ENCODE assay signal across 8 cellular contexts in genomic region chr11:122748968-122749687, GRCh38.
DNase-seq lines count a peak whose midpoint lies in the region; ATAC-seq and TF ChIP-seq lines count a peak whose summit lies in the region.

No MANE protein-coding gene starts in this region.

- CTCF ChIA-PET in CD8-positive, alpha-beta T cell (lab: Charles Lee): interaction anchor here (0.6 to 18.4 kb wide), 7 partner anchors 7 to 275 kb away, joined by 3 to 517 read pairs (median 4); partner anchors contain the start of gene UBASH3B

- peak overlapping the region; percentile 71 for H3K27ac Mint-ChIP-seq in CD8-positive, alpha-beta T cell
- no peak overlapping the region for H3K27ac Mint-ChIP-seq in glutamatergic neuron (ENCODE audit: unreplicated experiment)

- peaks cover 60% of the 10 kb centered on the region for H3K4me1 ChIP-seq in CD8-positive, alpha-beta T cell (ENCODE audit: insufficient read depth, low read length)
- H3K4me1 ChIP-seq in esophagus squamous epithelium (peaks cover 0 to 11% (median 0%) of the 10 kb centered on the region in 3 donors), sigmoid colon (peaks cover 0 to 29% (median 13%) of the 10 kb centered on the region in 4 donors), colonic mucosa (peaks cover 5% of the 10 kb centered on the region)

- WGBS in esophagus squamous epithelium, 2 donors: 49 to 59% methylated on average over 6 of the region's 6 CpGs
- 49 to 73% methylated on average over 6 of the region's 6 CpGs for WGBS in sigmoid colon, 2 donors

- TF ChIP-seq POLR2A in esophagus squamous epithelium (IDR thresholded peaks at IDR 0.05): peak in 1 of 4 donors; percentile 23
- TF ChIP-seq POLR2A in sigmoid colon (IDR thresholded peaks at IDR 0.05): no peak

- H3K4me3 ChIP-seq in CD8-positive, alpha-beta T cell (ENCODE audit: low read depth, low read length): no peak overlapping the region
- H3K4me3 ChIP-seq in esophagus squamous epithelium (no peak overlapping the region), sigmoid colon (no peak overlapping the region), colonic mucosa (no peak overlapping the region)

- H3K4me3 Mint-ChIP-seq in CD8-positive, alpha-beta T cell: no peak overlapping the region
- no peak overlapping the region for H3K4me3 Mint-ChIP-seq in glutamatergic neuron (ENCODE audit: unreplicated experiment)

- H3K36me3 ChIP-seq in CD8-positive, alpha-beta T cell (ENCODE audit: insufficient read depth, low read length): no peaks in the 10 kb centered on the region
- H3K36me3 ChIP-seq in esophagus squamous epithelium (no peaks in the 10 kb centered on the region), sigmoid colon (no peaks in the 10 kb centered on the region), colonic mucosa (no peaks in the 10 kb centered on the region)

- H3K9me3 Mint-ChIP-seq in CD8-positive, alpha-beta T cell: no peaks in the 10 kb centered on the region
- no peaks in the 10 kb centered on the region for H3K9me3 Mint-ChIP-seq in glutamatergic neuron (ENCODE audit: unreplicated experiment)

- H3K27me3 ChIP-seq in CD8-positive, alpha-beta T cell (ENCODE audit: insufficient read depth, low read length): no peaks in the 10 kb centered on the region
- H3K27me3 ChIP-seq in esophagus squamous epithelium (no peaks in the 10 kb centered on the region), sigmoid colon (no peaks in the 10 kb centered on the region), colonic mucosa (no peaks in the 10 kb centered on the region)

- H3K9ac ChIP-seq in colonic mucosa (ENCODE audit: low read depth in 2 of 2, low read length in 2 of 2): no peak overlapping the region

- intact Hi-C loops in CD8-positive, alpha-beta T cell (cut with DNase I, micrococcal nuclease): no loop called here
- intact Hi-C loops in esophagus squamous epithelium (cut with DNase I): no loop called here
- intact Hi-C loops in sigmoid colon (cut with DNase I): no loop called here
- intact Hi-C loops in colonic mucosa (cut with DNase I): no loop called here

- peak; percentile 52 for ATAC-seq in CD8-positive, alpha-beta T cell
- ATAC-seq in GM21367 (IDR thresholded peaks at IDR 0.05; ENCODE audit: unreplicated experiment): peak; percentile 79
- ATAC-seq in HG03575 (IDR thresholded peaks at IDR 0.05; ENCODE audit: extremely low read depth, insufficient number of reproducible peaks, low FRiP score, unreplicated experiment): peak; percentile 76
- ATAC-seq in activated CD4-positive, CD25-positive, alpha-beta regulatory T cell treated with anti-CD3 and anti-CD28 coated beads, Interleukin-2, amount 50 U/mL, for 24 hours: peak; percentile 90 to 91

- peaks cover 36% of the 10 kb centered on the region for H3K4me1 Mint-ChIP-seq in CD8-positive, alpha-beta T cell (ENCODE audit: low read depth)
- peaks cover 15% of the 10 kb centered on the region for H3K4me1 Mint-ChIP-seq in glutamatergic neuron (ENCODE audit: low read depth, unreplicated experiment)

- peaks cover 3% of the 10 kb centered on the region for H3K36me3 Mint-ChIP-seq in CD8-positive, alpha-beta T cell
- no peaks in the 10 kb centered on the region for H3K36me3 Mint-ChIP-seq in glutamatergic neuron (ENCODE audit: unreplicated experiment)

- peak in 6 of 7 experiments; percentile 25 to 60 (median 44) for DNase-seq in CD8-positive, alpha-beta T cell
- DNase-seq in esophagus squamous epithelium (lab: John Stamatoyannopoulos, UW) (peak; percentile 15), sigmoid colon (peak; percentile 78), colonic mucosa (no peak), glutamatergic neuron (no peak)

- peak in 3 of 4 donors; percentile 33 to 81 (median 51) for TF ChIP-seq EP300 in sigmoid colon (IDR thresholded peaks at IDR 0.05)

- no peak for TF ChIP-seq CTCF in CD8-positive, alpha-beta T cell (IDR thresholded peaks at IDR 0.05)
- TF ChIP-seq CTCF in esophagus squamous epithelium (IDR thresholded peaks at IDR 0.05): no peak
- TF ChIP-seq CTCF in sigmoid colon (IDR thresholded peaks at IDR 0.05): no peak
- no peak for TF ChIP-seq CTCF in colonic mucosa (IDR thresholded peaks at IDR 0.05)
- no peak for TF ChIP-seq CTCF in glutamatergic neuron (IDR thresholded peaks at IDR 0.05; ENCODE audit: partially characterized antibody, unreplicated experiment)

- H3K27me3 Mint-ChIP-seq in CD8-positive, alpha-beta T cell (ENCODE audit: low read depth): no peaks in the 10 kb centered on the region
- H3K27me3 Mint-ChIP-seq in glutamatergic neuron (ENCODE audit: unreplicated experiment): peaks cover 2% of the 10 kb centered on the region

- POLR2A ChIA-PET in CD8-positive, alpha-beta T cell (lab: Charles Lee): interaction anchor here (1.3 to 5.2 kb wide), 3 partner anchors 22 to 93 kb away, joined by 5 to 33 read pairs (median 8); partner anchors contain the start of gene UBASH3B

- no peak overlapping the region for H3K27ac ChIP-seq in CD8-positive, alpha-beta T cell (ENCODE audit: low read depth, low read length)
- H3K27ac ChIP-seq in esophagus squamous epithelium (peak overlapping the region in 2 of 4 donors; percentile 25 to 48), sigmoid colon (peak overlapping the region in 2 of 4 donors; percentile 20 to 59), colonic mucosa (no peak overlapping the region)

- no peaks in the 10 kb centered on the region for H3K9me3 ChIP-seq in CD8-positive, alpha-beta T cell (ENCODE audit: low read length)
- H3K9me3 ChIP-seq in esophagus squamous epithelium: no peaks in the 10 kb centered on the region
- no peaks in the 10 kb centered on the region for H3K9me3 ChIP-seq in sigmoid colon
- H3K9me3 ChIP-seq in colonic mucosa: no peaks in the 10 kb centered on the region

Comparison
In these comparisons a context has a peak if more than half of its experiments do, and no peak if none do; other contexts are left out.
1. DNase-seq: peak in CD8-positive, alpha-beta T cell (6 of 7), esophagus squamous epithelium (single experiment) and sigmoid colon (single experiment); none in colonic mucosa (single experiment) and glutamatergic neuron (single experiment).
2. Peak in every context shown above with its lines, with median percentiles within 50 percentile points of each other: ATAC-seq.